In genomic region chr1:167507719-167508118, GRCh38 we compare ENCODE assay signal across 24 cellular contexts. TPM values are rescaled to one million over a fixed set of nuclear protein-coding genes. Genes with fewer than 3 reads are reported as not detected.
DNase-seq lines count a peak whose midpoint lies in the region; ATAC-seq and TF ChIP-seq lines count a peak whose summit lies in the region.
"Had no signal": no experiment of that assay in that cellular context is flagged by ENCODE, and none has a peak within 500 bp of the region (broad histone marks: within the 10 kb centered on the region; RNA-seq: fewer than 3 reads in every experiment).

No MANE protein-coding gene starts in this region.

- H3K27me3 Mint-ChIP-seq in activated CD8-positive, alpha-beta T cell treated with anti-CD3 and anti-CD28 coated beads for 36 hours, result no peaks in the 10 kb centered on the region
- H3K27me3 Mint-ChIP-seq in activated CD8-positive, alpha-beta T cell treated with anti-CD3 and anti-CD28 coated beads, Interleukin-2, amount 10 ng/mL, durations not matched to agents 7 days and 5 days (ENCODE audit: low read depth), result no peaks in the 10 kb centered on the region
- no peaks in the 10 kb centered on the region for H3K27me3 Mint-ChIP-seq in CD4-positive, CD25-positive, alpha-beta regulatory T cell
- H3K27me3 Mint-ChIP-seq in T-cell, result no peaks in the 10 kb centered on the region
- no peaks in the 10 kb centered on the region for H3K27me3 Mint-ChIP-seq in naive thymus-derived CD4-positive, alpha-beta T cell
- no peaks in the 10 kb centered on the region for H3K27me3 Mint-ChIP-seq in activated CD4-positive, alpha-beta memory T cell treated with anti-CD3 and anti-CD28 coated beads, Interleukin-2, amount 10 ng/mL, durations not matched to agents 7 days and 5 days

- no peak overlapping the region for H3K4me3 Mint-ChIP-seq in activated CD8-positive, alpha-beta T cell treated with anti-CD3 and anti-CD28 coated beads for 36 hours
- no peak overlapping the region for H3K4me3 Mint-ChIP-seq in activated CD8-positive, alpha-beta T cell treated with anti-CD3 and anti-CD28 coated beads, Interleukin-2, amount 10 ng/mL, durations not matched to agents 7 days and 5 days
- H3K4me3 Mint-ChIP-seq in CD4-positive, CD25-positive, alpha-beta regulatory T cell, result peak overlapping the region; percentile 52 to 98 (median 77)
- H3K4me3 Mint-ChIP-seq in T-cell, result peak overlapping the region in 2 of 3 donors; percentile 37 to 98
- peak overlapping the region in 8 of 10 donors; percentile 41 to 100 (median 84) for H3K4me3 Mint-ChIP-seq in naive thymus-derived CD4-positive, alpha-beta T cell
- no peak overlapping the region for H3K4me3 Mint-ChIP-seq in activated CD4-positive, alpha-beta memory T cell treated with anti-CD3 and anti-CD28 coated beads, Interleukin-2, amount 10 ng/mL, durations not matched to agents 7 days and 5 days
- H3K4me3 Mint-ChIP-seq: H9, HFFc6 had no signal

- H3K9me3 ChIP-seq in CD4-positive, CD25-positive, alpha-beta regulatory T cell (ENCODE audit: control insufficient read depth in 2 of 2, low read length in 2 of 2), result no peaks in the 10 kb centered on the region
- no peaks in the 10 kb centered on the region for H3K9me3 ChIP-seq in naive thymus-derived CD4-positive, alpha-beta T cell (ENCODE audit: control insufficient read depth in 2 of 3, low read length in 3 of 3)

- peaks cover 87% of the 10 kb centered on the region for H3K36me3 Mint-ChIP-seq in activated CD8-positive, alpha-beta T cell treated with anti-CD3 and anti-CD28 coated beads for 36 hours (ENCODE audit: low read depth)
- H3K36me3 Mint-ChIP-seq in activated CD8-positive, alpha-beta T cell treated with anti-CD3 and anti-CD28 coated beads, Interleukin-2, amount 10 ng/mL, durations not matched to agents 7 days and 5 days (ENCODE audit: low read depth), result peaks cover 82% of the 10 kb centered on the region
- peaks cover 62% of the 10 kb centered on the region for H3K36me3 Mint-ChIP-seq in CD4-positive, CD25-positive, alpha-beta regulatory T cell
- H3K36me3 Mint-ChIP-seq in T-cell, result peaks cover 65% of the 10 kb centered on the region
- H3K36me3 Mint-ChIP-seq in naive thymus-derived CD4-positive, alpha-beta T cell, result peaks cover 6 to 62% (median 54%) of the 10 kb centered on the region in 5 donors
- H3K36me3 Mint-ChIP-seq in activated CD4-positive, alpha-beta memory T cell treated with anti-CD3 and anti-CD28 coated beads, Interleukin-2, amount 10 ng/mL, durations not matched to agents 7 days and 5 days (ENCODE audit: low read depth), result peaks cover 93% of the 10 kb centered on the region

- peak overlapping the region; percentile 70 for H3K27ac ChIP-seq in CD4-positive, CD25-positive, alpha-beta regulatory T cell (ENCODE audit: insufficient read depth, low read length, poor library complexity, severe bottlenecking)
- peak overlapping the region; percentile 96 for H3K27ac ChIP-seq in naive thymus-derived CD4-positive, alpha-beta T cell (ENCODE audit: low read depth, low read length)

- peaks cover 68% of the 10 kb centered on the region for H3K36me3 ChIP-seq in CD4-positive, CD25-positive, alpha-beta regulatory T cell (ENCODE audit: control insufficient read depth, insufficient read depth, low read length)
- peaks cover 0 to 51% (median 4%) of the 10 kb centered on the region in 3 experiments for H3K36me3 ChIP-seq in naive thymus-derived CD4-positive, alpha-beta T cell (ENCODE audit: control insufficient read depth in 2 of 3, insufficient read depth in 3 of 3, low read length in 3 of 3)

- peak overlapping the region; percentile 62 for H3K27ac Mint-ChIP-seq in activated CD8-positive, alpha-beta T cell treated with anti-CD3 and anti-CD28 coated beads for 36 hours
- no peak overlapping the region for H3K27ac Mint-ChIP-seq in activated CD8-positive, alpha-beta T cell treated with anti-CD3 and anti-CD28 coated beads, Interleukin-2, amount 10 ng/mL, durations not matched to agents 7 days and 5 days
- peak overlapping the region; percentile 51 to 89 (median 57) for H3K27ac Mint-ChIP-seq in CD4-positive, CD25-positive, alpha-beta regulatory T cell
- peak overlapping the region; percentile 61 to 88 for H3K27ac Mint-ChIP-seq in T-cell
- H3K27ac Mint-ChIP-seq in naive thymus-derived CD4-positive, alpha-beta T cell, result peak overlapping the region in 8 of 9 donors; percentile 80 to 100 (median 94)
- H3K27ac Mint-ChIP-seq in activated CD4-positive, alpha-beta memory T cell treated with anti-CD3 and anti-CD28 coated beads, Interleukin-2, amount 10 ng/mL, durations not matched to agents 7 days and 5 days, result no peak overlapping the region
- H3K27ac Mint-ChIP-seq: H9, HFFc6 had no signal

- no peak for TF ChIP-seq CTCF in activated CD8-positive, alpha-beta T cell treated with anti-CD3 and anti-CD28 coated beads for 36 hours (IDR thresholded peaks at IDR 0.05)

- intact Hi-C loops in activated CD8-positive, alpha-beta T cell treated with anti-CD3 and anti-CD28 coated beads for 36 hours (cut with micrococcal nuclease), result no loop called here
- intact Hi-C loops in naive thymus-derived CD4-positive, alpha-beta T cell (cut with micrococcal nuclease), result no loop called here
- intact Hi-C loops in posterior vena cava (cut with DNase I), result no loop called here

- peaks cover 96% of the 10 kb centered on the region for H3K4me1 ChIP-seq in CD4-positive, CD25-positive, alpha-beta regulatory T cell (ENCODE audit: control insufficient read depth, insufficient read depth, low read length, poor library complexity, severe bottlenecking)
- peaks cover 46 to 90% of the 10 kb centered on the region in 2 donors for H3K4me1 ChIP-seq in naive thymus-derived CD4-positive, alpha-beta T cell (ENCODE audit: control insufficient read depth in 2 of 2, insufficient read depth in 2 of 2, low read length in 2 of 2)

- CTCF ChIA-PET in activated CD8-positive, alpha-beta T cell treated with anti-CD3 and anti-CD28 coated beads for 36 hours (lab: Charles Lee), result interaction anchor here (1.0 to 4.4 kb wide), 10 partner anchors 8 to 207 kb away, joined by 3 to 26 read pairs (median 3); partner anchors contain the start of gene CD247
- CTCF ChIA-PET in activated CD8-positive, alpha-beta T cell treated with anti-CD3 and anti-CD28 coated beads, Interleukin-2, amount 10 ng/mL, durations not matched to agents 7 days and 5 days (lab: Charles Lee), result interaction anchor here (0.8 to 4.7 kb wide), 7 partner anchors 9 to 66 kb away, joined by 3 to 47 read pairs (median 4); partner anchors contain the start of gene CD247
- CTCF ChIA-PET in T-cell (lab: Charles Lee), result interaction anchor here (0.6 to 1.3 kb wide), 11 partner anchors 8 to 721 kb away, joined by 3 to 7 read pairs (median 4); partner anchors contain the start of gene CD247 (in 2 of the 2)
- CTCF ChIA-PET in naive thymus-derived CD4-positive, alpha-beta T cell (lab: Charles Lee), result interaction anchor here (0.6 to 1.4 kb wide), 11 partner anchors 8 to 239 kb away, joined by 3 to 10 read pairs (median 3); partner anchors contain the start of gene CD247
- CTCF ChIA-PET in activated CD4-positive, alpha-beta memory T cell treated with anti-CD3 and anti-CD28 coated beads, Interleukin-2, amount 10 ng/mL, durations not matched to agents 7 days and 5 days (lab: Charles Lee), result interaction anchor here (0.9 to 1.5 kb wide), 6 partner anchors 9 to 65 kb away, joined by 3 to 7 read pairs (median 5); partner anchors contain the start of gene CD247

- H3K27me3 ChIP-seq in CD4-positive, CD25-positive, alpha-beta regulatory T cell (ENCODE audit: control insufficient read depth, insufficient read depth, low read length), result no peaks in the 10 kb centered on the region
- no peaks in the 10 kb centered on the region for H3K27me3 ChIP-seq in naive thymus-derived CD4-positive, alpha-beta T cell (ENCODE audit: control insufficient read depth in 2 of 2, insufficient read depth in 2 of 2, low read length in 2 of 2)

- peaks cover 92% of the 10 kb centered on the region for H3K4me1 Mint-ChIP-seq in activated CD8-positive, alpha-beta T cell treated with anti-CD3 and anti-CD28 coated beads for 36 hours (ENCODE audit: low read depth)
- H3K4me1 Mint-ChIP-seq in activated CD8-positive, alpha-beta T cell treated with anti-CD3 and anti-CD28 coated beads, Interleukin-2, amount 10 ng/mL, durations not matched to agents 7 days and 5 days (ENCODE audit: low read depth), result peaks cover 86% of the 10 kb centered on the region
- peaks cover 40 to 98% (median 78%) of the 10 kb centered on the region in 4 donors for H3K4me1 Mint-ChIP-seq in CD4-positive, CD25-positive, alpha-beta regulatory T cell
- peaks cover 96 to 99% (median 97%) of the 10 kb centered on the region in 3 donors for H3K4me1 Mint-ChIP-seq in T-cell
- peaks cover 73 to 99% (median 96%) of the 10 kb centered on the region in 7 donors for H3K4me1 Mint-ChIP-seq in naive thymus-derived CD4-positive, alpha-beta T cell
- H3K4me1 Mint-ChIP-seq in activated CD4-positive, alpha-beta memory T cell treated with anti-CD3 and anti-CD28 coated beads, Interleukin-2, amount 10 ng/mL, durations not matched to agents 7 days and 5 days, result peaks cover 84% of the 10 kb centered on the region

- ATAC-seq in activated CD8-positive, alpha-beta T cell treated with anti-CD3 and anti-CD28 coated beads for 36 hours, result no peak
- no peak for ATAC-seq in activated CD8-positive, alpha-beta T cell treated with anti-CD3 and anti-CD28 coated beads, Interleukin-2, amount 10 ng/mL, durations not matched to agents 7 days and 5 days
- no peak for ATAC-seq in CD4-positive, CD25-positive, alpha-beta regulatory T cell (ENCODE audit: low read depth in 2 of 2)
- no peak for ATAC-seq in T-cell (replicated peaks in 1 of 4)
- ATAC-seq in naive thymus-derived CD4-positive, alpha-beta T cell, result no peak
- ATAC-seq in GM18861 (IDR thresholded peaks at IDR 0.05; ENCODE audit: unreplicated experiment), result no peak

- POLR2A ChIA-PET in activated CD8-positive, alpha-beta T cell treated with anti-CD3 and anti-CD28 coated beads for 36 hours (lab: Charles Lee), result interaction anchor here (1.0 to 6.7 kb wide), 8 partner anchors 8 to 67 kb away, joined by 3 to 71 read pairs (median 5); partner anchors contain the start of gene CD247
- POLR2A ChIA-PET in activated CD8-positive, alpha-beta T cell treated with anti-CD3 and anti-CD28 coated beads, Interleukin-2, amount 10 ng/mL, durations not matched to agents 7 days and 5 days (lab: Charles Lee), result interaction anchor here (1.1 to 1.5 kb wide), 5 partner anchors 8 to 287 kb away, joined by 3 to 7 read pairs (median 6); partner anchors contain the start of genes CD247 and POU2F1
- POLR2A ChIA-PET in T-cell (lab: Charles Lee), result interaction anchor here (0.6 to 1.5 kb wide), 9 partner anchors 8 to 1879 kb away, joined by 3 to 8 read pairs (median 3); no protein-coding TSS in a partner anchor
- POLR2A ChIA-PET in naive thymus-derived CD4-positive, alpha-beta T cell (lab: Charles Lee), result interaction anchor here (0.7 to 5.1 kb wide), 16 partner anchors 9 to 69 kb away, joined by 3 to 86 read pairs (median 4); partner anchors contain the start of genes CD247 and CREG1
- POLR2A ChIA-PET in activated CD4-positive, alpha-beta memory T cell treated with anti-CD3 and anti-CD28 coated beads, Interleukin-2, amount 10 ng/mL, durations not matched to agents 7 days and 5 days (lab: Charles Lee), result interaction anchor here (0.7 to 3.5 kb wide), 6 partner anchors 8 to 288 kb away, joined by 3 to 34 read pairs (median 5); partner anchors contain the start of genes CD247, CREG1 and POU2F1

- H3K9me3 Mint-ChIP-seq in activated CD8-positive, alpha-beta T cell treated with anti-CD3 and anti-CD28 coated beads for 36 hours, result no peaks in the 10 kb centered on the region
- no peaks in the 10 kb centered on the region for H3K9me3 Mint-ChIP-seq in activated CD8-positive, alpha-beta T cell treated with anti-CD3 and anti-CD28 coated beads, Interleukin-2, amount 10 ng/mL, durations not matched to agents 7 days and 5 days (ENCODE audit: insufficient read depth)
- H3K9me3 Mint-ChIP-seq in CD4-positive, CD25-positive, alpha-beta regulatory T cell, result no peaks in the 10 kb centered on the region
- H3K9me3 Mint-ChIP-seq in T-cell, result no peaks in the 10 kb centered on the region
- peaks cover 0 to 3% (median 0%) of the 10 kb centered on the region in 11 donors for H3K9me3 Mint-ChIP-seq in naive thymus-derived CD4-positive, alpha-beta T cell
- no peaks in the 10 kb centered on the region for H3K9me3 Mint-ChIP-seq in activated CD4-positive, alpha-beta memory T cell treated with anti-CD3 and anti-CD28 coated beads, Interleukin-2, amount 10 ng/mL, durations not matched to agents 7 days and 5 days
- H3K9me3 Mint-ChIP-seq: H9, HFFc6 had no signal

- peak overlapping the region; percentile 51 for H3K4me3 ChIP-seq in CD4-positive, CD25-positive, alpha-beta regulatory T cell (ENCODE audit: low read depth, low read length)
- no peak overlapping the region for H3K4me3 ChIP-seq in naive thymus-derived CD4-positive, alpha-beta T cell (ENCODE audit: low read length)

- DNase-seq in activated CD8-positive, alpha-beta T cell treated with anti-CD3 and anti-CD28 coated beads for 36 hours, result no peak
- DNase-seq in activated CD8-positive, alpha-beta T cell treated with anti-CD3 and anti-CD28 coated beads, Interleukin-2, amount 10 ng/mL, durations not matched to agents 7 days and 5 days, result no peak
- no peak for DNase-seq in CD4-positive, CD25-positive, alpha-beta regulatory T cell
- DNase-seq in T-cell, result no peak
- DNase-seq in naive thymus-derived CD4-positive, alpha-beta T cell, result no peak
- DNase-seq in activated CD4-positive, alpha-beta memory T cell treated with anti-CD3 and anti-CD28 coated beads, Interleukin-2, amount 10 ng/mL, durations not matched to agents 7 days and 5 days, result no peak
- no peak for DNase-seq in posterior vena cava (ENCODE audit: low spot score)
- DNase-seq: 8988T, AML-193, C1 segment of cervical spinal cord, COR-L47, DMS79, H9, HFFc6, Karpas-422, MV-4-11, NCI-H1105 treated with DMSO at 0.1 percent for 48 hours, NCI-H2081, NCI-H2171, NCI-H345, NCI-H524, OCI-M1 had no signal

RNA-seq across cellular contexts. Expression of gene CD247, which starts 10.6 kb away (rescaled TPM):
- total RNA-seq in activated CD8-positive, alpha-beta T cell treated with anti-CD3 and anti-CD28 coated beads for 36 hours, result 100 to 1,000 TPM; 224 to 229 TPM
- total RNA-seq in activated CD8-positive, alpha-beta T cell treated with anti-CD3 and anti-CD28 coated beads, Interleukin-2, amount 10 ng/mL, durations not matched to agents 7 days and 5 days, result 100 to 1,000 TPM; 243 to 251 TPM
- total RNA-seq in CD4-positive, CD25-positive, alpha-beta regulatory T cell, result 410 TPM
- 100 to 1,000 TPM; 412 to 718 (median 486) TPM for polyA plus RNA-seq in CD4-positive, CD25-positive, alpha-beta regulatory T cell
- total RNA-seq in T-cell, result 100 to 1,000 TPM; 324 to 414 (median 385) TPM
- 100 to 1,000 TPM; 246 to 476 (median 336) TPM for total RNA-seq in naive thymus-derived CD4-positive, alpha-beta T cell
- 100 to 1,000 TPM; 352 to 437 TPM for polyA plus RNA-seq in naive thymus-derived CD4-positive, alpha-beta T cell
- total RNA-seq in activated CD4-positive, alpha-beta memory T cell treated with anti-CD3 and anti-CD28 coated beads, Interleukin-2, amount 10 ng/mL, durations not matched to agents 7 days and 5 days, result 100 to 1,000 TPM; 239 to 242 TPM
- total RNA-seq in posterior vena cava, result 1 to 10 TPM; 1.3 to 2.0 TPM
- total RNA-seq: HFFc6, M059J had no signal

RNA-seq across cellular contexts. Expression of gene CREG1, which starts 45.8 kb away (rescaled TPM):
- 1 to 10 TPM; 9.7 to 10.0 TPM for total RNA-seq in activated CD8-positive, alpha-beta T cell treated with anti-CD3 and anti-CD28 coated beads for 36 hours
- total RNA-seq in activated CD8-positive, alpha-beta T cell treated with anti-CD3 and anti-CD28 coated beads, Interleukin-2, amount 10 ng/mL, durations not matched to agents 7 days and 5 days, result 1 to 10 TPM; 7.3 to 7.7 TPM
- 6.7 TPM for total RNA-seq in CD4-positive, CD25-positive, alpha-beta regulatory T cell
- 10 to 100 TPM; 16.8 to 29.7 (median 22.1) TPM for polyA plus RNA-seq in CD4-positive, CD25-positive, alpha-beta regulatory T cell
- total RNA-seq in T-cell, result 10 to 100 TPM in 3 of 5 donors, 1 to 10 TPM in 2; 9.1 to 13.0 (median 10.9) TPM
- 10 to 100 TPM; 10.6 to 33.4 (median 23.1) TPM for total RNA-seq in naive thymus-derived CD4-positive, alpha-beta T cell
- 10 to 100 TPM; 31.9 to 40.6 TPM for polyA plus RNA-seq in naive thymus-derived CD4-positive, alpha-beta T cell
- 10 to 100 TPM; 19.5 TPM for total RNA-seq in activated CD4-positive, alpha-beta memory T cell treated with anti-CD3 and anti-CD28 coated beads, Interleukin-2, amount 10 ng/mL, durations not matched to agents 7 days and 5 days
- total RNA-seq in posterior vena cava, result 100 to 1,000 TPM; 105 to 138 TPM

Comparison
In these comparisons a context has a peak if more than half of its experiments do, and no peak if none do; other contexts are left out.
1. H3K27ac Mint-ChIP-seq: peak in activated CD8-positive, alpha-beta T cell treated with anti-CD3 and anti-CD28 coated beads for 36 hours (single experiment), CD4-positive, CD25-positive, alpha-beta regulatory T cell (3 of 3), T-cell (2 of 2) and naive thymus-derived CD4-positive, alpha-beta T cell (8 of 9); none in activated CD8-positive, alpha-beta T cell treated with anti-CD3 and anti-CD28 coated beads, Interleukin-2, amount 10 ng/mL, durations not matched to agents 7 days and 5 days (single experiment) and activated CD4-positive, alpha-beta memory T cell treated with anti-CD3 and anti-CD28 coated beads, Interleukin-2, amount 10 ng/mL, durations not matched to agents 7 days and 5 days (single experiment).
2. H3K4me3 Mint-ChIP-seq: peak in CD4-positive, CD25-positive, alpha-beta regulatory T cell (4 of 4), T-cell (2 of 3) and naive thymus-derived CD4-positive, alpha-beta T cell (8 of 10); none in activated CD8-positive, alpha-beta T cell treated with anti-CD3 and anti-CD28 coated beads for 36 hours (single experiment), activated CD8-positive, alpha-beta T cell treated with anti-CD3 and anti-CD28 coated beads, Interleukin-2, amount 10 ng/mL, durations not matched to agents 7 days and 5 days (single experiment) and activated CD4-positive, alpha-beta memory T cell treated with anti-CD3 and anti-CD28 coated beads, Interleukin-2, amount 10 ng/mL, durations not matched to agents 7 days and 5 days (single experiment).
3. RNA of gene CD247, which starts 10.6 kb away (total RNA-seq): 410 TPM in CD4-positive, CD25-positive, alpha-beta regulatory T cell (single experiment), 324 to 414 TPM in T-cell, 246 to 476 TPM in naive thymus-derived CD4-positive, alpha-beta T cell, 243 to 251 TPM in activated CD8-positive, alpha-beta T cell treated with anti-CD3 and anti-CD28 coated beads, Interleukin-2, amount 10 ng/mL, durations not matched to agents 7 days and 5 days, 239 to 242 TPM in activated CD4-positive, alpha-beta memory T cell treated with anti-CD3 and anti-CD28 coated beads, Interleukin-2, amount 10 ng/mL, durations not matched to agents 7 days and 5 days and 224 to 229 TPM in activated CD8-positive, alpha-beta T cell treated with anti-CD3 and anti-CD28 coated beads for 36 hours; 1.3 to 2.0 TPM in posterior vena cava; every median in the first group is over 10 times any median in the second.